Comparison of ENCODE assay signal across 8 cellular contexts in the genomic region with DNA sequence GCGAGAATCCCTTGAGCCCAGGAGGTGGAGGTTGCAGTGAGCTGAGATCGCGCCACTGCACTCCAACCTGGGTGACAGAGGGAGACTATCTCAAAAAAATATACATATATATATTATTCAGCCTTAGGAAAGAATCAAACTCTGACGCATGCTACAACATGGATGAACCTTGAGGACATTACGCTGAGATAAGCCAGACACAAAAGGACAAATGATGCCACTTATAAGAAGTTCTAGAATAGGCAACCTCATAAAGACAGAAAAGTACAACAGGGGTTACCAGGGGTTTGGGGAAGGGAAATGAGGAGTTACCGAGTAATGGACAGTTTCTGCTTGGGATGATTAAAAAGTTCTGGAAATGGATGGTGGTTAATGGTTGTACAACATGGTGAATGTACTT. TPM values are rescaled to one million over a fixed set of nuclear protein-coding genes. Genes with fewer than 3 reads are reported as not detected.
A peak's percentile ranks its signal among the peaks of the same experiment; 100 is the strongest.
DNase-seq lines count a peak whose midpoint lies in the region; ATAC-seq and TF ChIP-seq lines count a peak whose summit lies in the region.

No MANE protein-coding gene starts in this region.

- H2BK12ac ChIP-seq in neuronal stem cell (ENCODE audit: low read length) = no peak overlapping the region

- H3K23ac ChIP-seq in neuronal stem cell (ENCODE audit: low read depth, low read length, poor library complexity) = no peak overlapping the region

- POLR2A ChIA-PET in CD4-positive, alpha-beta T cell (lab: Charles Lee) = interaction anchor here (0.6 to 3.9 kb wide), 12 partner anchors 9 to 284 kb away, joined by 3 to 42 read pairs (median 3); partner anchors contain the start of genes HTD2, KCTD6, PXK and RPP14

- no peak overlapping the region for H2BK120ac ChIP-seq in neuronal stem cell (ENCODE audit: low read depth, low read length)

- H3K36me3 Mint-ChIP-seq in CD4-positive, alpha-beta T cell (ENCODE audit: low read depth) = peaks cover 54% of the 10 kb centered on the region
- peaks cover 44% of the 10 kb centered on the region for H3K36me3 Mint-ChIP-seq in endodermal cell (ENCODE audit: low read depth)

- no peak overlapping the region for H3K14ac ChIP-seq in neuronal stem cell (ENCODE audit: low read length)

- no peak overlapping the region for H3K18ac ChIP-seq in neuronal stem cell (ENCODE audit: low read length)

- peaks cover 17% of the 10 kb centered on the region for H3K79me2 ChIP-seq in OCI-LY3 (ENCODE audit: low read length)

- H3K27ac Mint-ChIP-seq in CD4-positive, alpha-beta T cell = peak overlapping the region; percentile 86
- peak overlapping the region; percentile 98 for H3K27ac Mint-ChIP-seq in endodermal cell

- no peak overlapping the region for H3K27ac ChIP-seq in CD4-positive, alpha-beta T cell (ENCODE audit: low read depth, low read length)
- peak overlapping the region; percentile 50; the same call in 1 of the 2 replicates for H3K27ac ChIP-seq in OCI-LY3 (ENCODE audit: low read length)
- H3K27ac ChIP-seq in endodermal cell (ENCODE audit: low read depth, low read length) = peak overlapping the region; percentile 95
- H3K27ac ChIP-seq in neuronal stem cell (replicated peaks; ENCODE audit: low read length) = no peak overlapping the region

- H2BK5ac ChIP-seq in neuronal stem cell (ENCODE audit: low read length) = no peak overlapping the region

- H3K4me1 ChIP-seq in OCI-LY3 (ENCODE audit: low read length) = peaks cover 12% of the 10 kb centered on the region
- H3K4me1 ChIP-seq in endodermal cell (ENCODE audit: control insufficient read depth, insufficient read depth, low read length) = peaks cover 14% of the 10 kb centered on the region
- H3K4me1 ChIP-seq in neuronal stem cell (ENCODE audit: control insufficient read depth in 2 of 2, insufficient read depth in 1 of 2, low read depth in 1 of 2, low read length in 2 of 2) = peaks cover 8 to 12% of the 10 kb centered on the region in 2 donors

- H3K27me3 ChIP-seq in CD4-positive, alpha-beta T cell (ENCODE audit: control insufficient read depth, insufficient read depth, low read length) = no peaks in the 10 kb centered on the region
- H3K27me3 ChIP-seq in OCI-LY3 (ENCODE audit: low read depth, low read length) (no peaks in the 10 kb centered on the region), endodermal cell (ENCODE audit: control insufficient read depth, insufficient read depth, low read length, poor library complexity, severe bottlenecking) (no peaks in the 10 kb centered on the region), neuronal stem cell (ENCODE audit: control insufficient read depth in 3 of 3, insufficient read depth in 3 of 3, low read depth in 1 of 3, low read length in 3 of 3) (no peaks in the 10 kb centered on the region)

- 54% methylated on average over 3 to 4 of the region's 6 CpGs for WGBS in endodermal cell (ENCODE audit: insufficient coverage in 1 of 2, insufficient read length in 1 of 2), 2 experiments
- WGBS in neuronal stem cell (ENCODE audit: extremely low coverage in 2 of 2, insufficient read length in 2 of 2, insufficient replicate concordance in 1 of 2), 2 donors = no CpG with 5 or more reads among the region's 6 CpGs

- H3K27me3 Mint-ChIP-seq in CD4-positive, alpha-beta T cell = no peaks in the 10 kb centered on the region
- no peaks in the 10 kb centered on the region for H3K27me3 Mint-ChIP-seq in endodermal cell (ENCODE audit: insufficient read depth)

- no peak overlapping the region for H4K91ac ChIP-seq in neuronal stem cell (ENCODE audit: low read depth, low read length, poor library complexity)

- H4K8ac ChIP-seq in neuronal stem cell (ENCODE audit: low read depth, low read length) = no peak overlapping the region

- H3K4me2 ChIP-seq in OCI-LY3 (ENCODE audit: low read length) (peak overlapping the region; percentile 79), neuronal stem cell (ENCODE audit: insufficient read depth, low read length, poor library complexity, severe bottlenecking) (peak overlapping the region; percentile 73)

- H3K9ac ChIP-seq in OCI-LY3 (ENCODE audit: low read length) (peak overlapping the region; percentile 77), endodermal cell (ENCODE audit: extremely low read depth, low read length, poor library complexity, severe bottlenecking) (peak overlapping the region; percentile 86), neuronal stem cell (ENCODE audit: low read depth, low read length, poor library complexity) (no peak overlapping the region)

- H2BK15ac ChIP-seq in neuronal stem cell (ENCODE audit: low read length) = no peak overlapping the region

- no peak for TF ChIP-seq CTCF in CD4-positive, alpha-beta T cell (IDR thresholded peaks at IDR 0.05)
- TF ChIP-seq CTCF in OCI-LY3 (IDR thresholded peaks at IDR 0.05; ENCODE audit: low read depth, low read length) (no peak), endodermal cell (conservative IDR thresholded peaks at IDR 0.05) (no peak)

- H3K4me3 Mint-ChIP-seq in CD4-positive, alpha-beta T cell = peak overlapping the region; percentile 90
- H3K4me3 Mint-ChIP-seq in endodermal cell = peak overlapping the region; percentile 90

- intact Hi-C loops in CD4-positive, alpha-beta T cell (cut with DNase I, micrococcal nuclease) = loop anchor here (1.0 to 10.0 kb wide), 7 partner anchors 58 to 428 kb away; partner anchors contain the start of genes PXK (in 2 of the 2), ABHD6 (in 1 of the 2), FLNB (in 1 of the 2) and HTD2 (in 1 of the 2)

- H3K9me3 Mint-ChIP-seq in CD4-positive, alpha-beta T cell = no peaks in the 10 kb centered on the region
- H3K9me3 Mint-ChIP-seq in endodermal cell = no peaks in the 10 kb centered on the region

- DNase-seq in CD4-positive, alpha-beta T cell = no peak
- peak; percentile 46 for DNase-seq in endodermal cell
- DNase-seq in neuronal stem cell (ENCODE audit: low spot score) = no peak
- no peak for DNase-seq in effector CD4-positive, alpha-beta T cell
- DNase-seq in SKM-1 treated with dmso at 0.1 percent for 144 hours (lab: John Stamatoyannopoulos, UW; ENCODE audit: unreplicated experiment) = no peak
- no peak for DNase-seq in ecto neural progenitor cell (ENCODE audit: low spot score)

- no peaks in the 10 kb centered on the region for H3K9me3 ChIP-seq in CD4-positive, alpha-beta T cell (ENCODE audit: control insufficient read depth, low read length)
- H3K9me3 ChIP-seq in OCI-LY3 (ENCODE audit: insufficient read depth, low read length) = no peaks in the 10 kb centered on the region
- no peaks in the 10 kb centered on the region for H3K9me3 ChIP-seq in endodermal cell (ENCODE audit: control insufficient read depth, low read length)
- no peaks in the 10 kb centered on the region for H3K9me3 ChIP-seq in neuronal stem cell (replicated peaks in 1 of 2; ENCODE audit: control insufficient read depth in 2 of 2, insufficient read depth in 1 of 2, low read depth in 1 of 2, low read length in 2 of 2)

- H4K20me1 ChIP-seq in OCI-LY3 (ENCODE audit: insufficient read depth, low read length) = no peaks in the 10 kb centered on the region

- H3K79me1 ChIP-seq in neuronal stem cell (ENCODE audit: low read depth, low read length) = no peaks in the 10 kb centered on the region

- no peak overlapping the region for H3K4ac ChIP-seq in neuronal stem cell (ENCODE audit: low read length)

- H3K36me3 ChIP-seq in OCI-LY3 (replicated peaks; ENCODE audit: low read depth, low read length) (peaks cover 40% of the 10 kb centered on the region), endodermal cell (ENCODE audit: control insufficient read depth, insufficient read depth, low read length) (peaks cover 44% of the 10 kb centered on the region), neuronal stem cell (replicated peaks in 1 of 2; ENCODE audit: control insufficient read depth in 2 of 2, insufficient read depth in 2 of 2, low read length in 2 of 2) (peaks cover 17 to 44% of the 10 kb centered on the region in 2 donors)

- H3K4me3 ChIP-seq in OCI-LY3 (ENCODE audit: low read length) (peak overlapping the region; percentile 85), endodermal cell (ENCODE audit: low read length) (peak overlapping the region; percentile 99), neuronal stem cell (ENCODE audit: low read length in 2 of 2) (peak overlapping the region; percentile 92 to 99)

- peaks cover 33% of the 10 kb centered on the region for H3K4me1 Mint-ChIP-seq in CD4-positive, alpha-beta T cell (ENCODE audit: low read depth)
- H3K4me1 Mint-ChIP-seq in endodermal cell = peaks cover 37% of the 10 kb centered on the region

- CTCF ChIA-PET in CD4-positive, alpha-beta T cell (lab: Charles Lee) = interaction anchor here (1.8 to 3.5 kb wide), 2 partner anchors 58 to 127 kb away, joined by 12 to 17 read pairs; partner anchors contain the start of genes HTD2, KCTD6 and RPP14

- H2AFZ ChIP-seq in OCI-LY3 (ENCODE audit: low read depth, low read length) (peak overlapping the region; percentile 61; the same call in 1 of the 2 replicates), neuronal stem cell (ENCODE audit: low read length) (peak overlapping the region; percentile 96)

- no peak overlapping the region for H2AK5ac ChIP-seq in neuronal stem cell (ENCODE audit: low read depth, low read length)

- no peak for ATAC-seq in CD4-positive, alpha-beta T cell (ENCODE audit: poor library complexity)
- ATAC-seq in GM18861 (IDR thresholded peaks at IDR 0.05; ENCODE audit: unreplicated experiment) = no peak

RNA-seq across cellular contexts. Expression of gene PDHB, which starts 0.7 kb away (rescaled TPM):
- 10 to 100 TPM; 31.1 to 31.5 TPM for total RNA-seq in CD4-positive, alpha-beta T cell
- total RNA-seq in endodermal cell = 100 to 1,000 TPM; 127 to 159 TPM
- 108 TPM for polyA plus RNA-seq in endodermal cell (2013, experiment 1 of 2)
- 102 TPM for polyA plus RNA-seq in endodermal cell (2013, experiment 2 of 2)
- 89.2 TPM for polyA plus RNA-seq in neuronal stem cell (2013, experiment 1 of 2)
- polyA plus RNA-seq in neuronal stem cell (2013, experiment 2 of 2) = 84.7 TPM

RNA-seq across cellular contexts. Expression of gene KCTD6, which starts 59.0 kb away (rescaled TPM):
- total RNA-seq in CD4-positive, alpha-beta T cell = 1 to 10 TPM; 3.8 to 5.0 TPM
- 10 to 100 TPM; 17.9 to 20.4 TPM for total RNA-seq in endodermal cell
- polyA plus RNA-seq in endodermal cell (2013, experiment 1 of 2) = 32.2 TPM
- polyA plus RNA-seq in endodermal cell (2013, experiment 2 of 2) = 30.6 TPM
- 31.2 TPM for polyA plus RNA-seq in neuronal stem cell (2013, experiment 1 of 2)
- polyA plus RNA-seq in neuronal stem cell (2013, experiment 2 of 2) = 30.7 TPM

Comparison
In these comparisons a context has a peak if more than half of its experiments do, and no peak if none do; other contexts are left out.
1. H3K27ac ChIP-seq: peak in OCI-LY3 (single experiment) and endodermal cell (single experiment); none in CD4-positive, alpha-beta T cell (single experiment) and neuronal stem cell (single experiment).
2. Peak in every context shown above with its lines, with median percentiles within 50 percentile points of each other: H3K4me3 ChIP-seq.